ENCODE assay signal across 15 cellular contexts in the genomic region with DNA sequence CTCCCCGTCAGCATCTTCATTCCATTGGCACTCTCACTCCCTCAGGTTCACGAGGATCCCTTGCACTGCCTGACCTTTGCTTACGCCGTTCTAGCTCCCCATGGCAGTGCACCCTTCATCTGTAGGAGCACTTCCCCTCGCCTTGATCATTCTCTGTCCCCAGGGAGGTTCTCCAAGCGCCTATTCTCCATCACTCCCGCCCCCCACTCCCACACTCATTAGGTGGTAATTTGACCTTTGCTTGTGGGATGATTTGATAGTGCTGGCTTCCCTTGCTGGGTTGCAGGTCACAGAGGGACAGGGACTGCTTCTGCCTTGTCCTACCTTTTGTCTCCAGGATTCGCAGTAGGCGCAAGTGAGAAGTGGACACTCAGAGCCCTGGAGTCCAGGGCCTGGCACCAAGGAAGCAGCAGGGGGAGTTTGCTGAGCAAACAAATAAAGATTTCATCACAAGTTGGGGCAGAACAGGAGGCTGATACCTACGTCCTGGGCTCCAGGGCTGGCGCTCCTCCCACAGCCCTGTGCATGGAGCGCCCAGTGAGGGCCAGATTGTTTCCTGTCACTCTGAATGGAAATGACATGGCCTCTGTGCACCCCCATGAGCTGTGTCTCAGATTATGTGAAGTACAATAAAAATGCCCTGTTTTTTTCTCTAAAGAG.
DNase-seq lines count a peak whose midpoint lies in the region; ATAC-seq, FAIRE-seq and TF ChIP-seq lines count a peak whose summit lies in the region.
"Had no signal": no experiment of that assay in that cellular context is flagged by ENCODE, and none has a peak within 500 bp of the region (broad histone marks: within the 10 kb centered on the region; RNA-seq: fewer than 3 reads in every experiment).

No MANE protein-coding gene starts in this region.

- H3K4me1 ChIP-seq in BLaER1 treated with 17β-estradiol and CSF1 and Interleukin-3, amounts not matched to agents 10 nM and 100 nM = peaks cover 27 to 52% (median 33%) of the 10 kb centered on the region in 10 experiments
- peaks cover 26% of the 10 kb centered on the region for H3K4me1 ChIP-seq in HepG2 (ENCODE audit: insufficient read depth, low read length)
- H3K4me1 ChIP-seq: psoas muscle had no signal

- H3K4me3 Mint-ChIP-seq in T-cell = peak overlapping the region in 1 of 3 donors; percentile 23
- H3K4me3 Mint-ChIP-seq: B cell had no signal

- CTCF ChIA-PET in T-cell (lab: Charles Lee) = no interaction called here
- CTCF ChIA-PET in HepG2 (lab: Yijun Ruan, JAX; ENCODE audit: low intra/inter-chr PET ratio, low total read pairs) = no interaction called here

- peaks cover 38 to 52% (median 44%) of the 10 kb centered on the region in 3 donors for H3K4me1 Mint-ChIP-seq in T-cell
- H3K4me1 Mint-ChIP-seq: B cell had no signal

- intact Hi-C loops in HepG2 (cut with micrococcal nuclease; ENCODE audit: unreplicated experiment) = no loop called here

- no peak overlapping the region for H2AFZ ChIP-seq in HepG2 (ENCODE audit: low read length)

- in situ Hi-C loops in HepG2 (cut with HindIII; ENCODE audit: extremely low pct_ligation_motif_present, low pct_unique_long_range_greater_than_20kb) = no loop called here

- no peak for TF ChIP-seq POLR2A in HepG2 (IDR thresholded peaks at IDR 0.05; ENCODE audit: insufficient read depth in 1 of 2, low read depth in 2 of 2, low read length in 2 of 2)

- peak; percentile 62 for FAIRE-seq in HepG2 (lab: Jason Lieb, UNC)
- FAIRE-seq in RCC 7860 (lab: Jason Lieb, UNC) = no peak

- peak overlapping the region in 1 of 2 donors; percentile 61 for H3K27ac Mint-ChIP-seq in T-cell
- H3K27ac Mint-ChIP-seq: B cell had no signal

- ATAC-seq in T-cell (replicated peaks in 1 of 4) (peak; percentile 28 to 61 (median 54)), HepG2 (peak; percentile 82), HG02973 (IDR thresholded peaks at IDR 0.05; ENCODE audit: unreplicated experiment) (no peak)
- ATAC-seq: HCT116, heart left ventricle, psoas muscle had no signal

- no peaks in the 10 kb centered on the region; a peak in 1 of 22 replicates for H4K20me1 ChIP-seq in BLaER1 treated with 17β-estradiol and CSF1 and Interleukin-3, amounts not matched to agents 10 nM and 100 nM
- H4K20me1 ChIP-seq in HepG2 (ENCODE audit: insufficient read depth, low read length) = no peaks in the 10 kb centered on the region

- H3K36me3 Mint-ChIP-seq in T-cell = no peaks in the 10 kb centered on the region

- 31% methylated on average over 9 of the region's 12 CpGs for WGBS in HepG2 (ENCODE audit: low lambda C conversion rate)

- no peaks in the 10 kb centered on the region for H3K79me2 ChIP-seq in HepG2 (ENCODE audit: insufficient read depth, low read length)

- BruUV-seq in HepG2 (replicated peaks; lab: Mats Ljungman, UMichigan) = no TSS peak

- H3K36me3 ChIP-seq in BLaER1 treated with 17β-estradiol and CSF1 and Interleukin-3, amounts not matched to agents 10 nM and 100 nM = no peaks in the 10 kb centered on the region
- H3K36me3 ChIP-seq in HepG2 (replicated peaks in 1 of 2; ENCODE audit: control insufficient read depth in 1 of 2, insufficient read depth in 2 of 2, low read length in 2 of 2) = no peaks in the 10 kb centered on the region
- H3K36me3 ChIP-seq in H7 (replicated peaks; ENCODE audit: control insufficient read depth, insufficient read depth, low read length) = no peaks in the 10 kb centered on the region
- H3K36me3 ChIP-seq: heart left ventricle had no signal

- no peak for TF ChIP-seq RAD21 in HepG2 (CRISPR knock-in tag; IDR thresholded peaks at IDR 0.05)

- TF ChIP-seq EP300 in HepG2 (IDR thresholded peaks at IDR 0.05; ENCODE audit: low read depth in 2 of 2, low read length in 2 of 2) (no peak), HepG2 (CRISPR knock-in tag; IDR thresholded peaks at IDR 0.05; ENCODE audit: borderline replicate concordance) (no peak)

- peak; percentile 20 for TF ChIP-seq CTCF in HepG2 (CRISPR knock-in tag; IDR thresholded peaks at IDR 0.05)

- no peaks in the 10 kb centered on the region for H3K27me3 ChIP-seq in BLaER1 treated with 17β-estradiol and CSF1 and Interleukin-3, amounts not matched to agents 10 nM and 100 nM
- H3K27me3 ChIP-seq in HepG2 (ENCODE audit: control insufficient read depth in 1 of 2, insufficient read depth in 2 of 2, low read length in 2 of 2) (peaks cover 3 to 39% of the 10 kb centered on the region in 2 experiments; a peak in 3 of 5 replicates), H7 (ENCODE audit: control insufficient read depth, insufficient read depth, low read length) (no peaks in the 10 kb centered on the region; the same call in 1 of the 2 replicates)

- no peaks in the 10 kb centered on the region for H3K9me3 ChIP-seq in BLaER1 treated with 17β-estradiol and CSF1 and Interleukin-3, amounts not matched to agents 10 nM and 100 nM (replicated peaks in 1 of 11)
- H3K9me3 ChIP-seq in HepG2 (ENCODE audit: low read length) = no peaks in the 10 kb centered on the region
- H3K9me3 ChIP-seq: heart left ventricle, psoas muscle had no signal

- H3K27ac ChIP-seq in BLaER1 treated with 17β-estradiol and CSF1 and Interleukin-3, amounts not matched to agents 10 nM and 100 nM = no peak overlapping the region
- H3K27ac ChIP-seq in HepG2 (ENCODE audit: extremely low read length, insufficient read depth, low read length) = no peak overlapping the region
- H3K27ac ChIP-seq: heart left ventricle, psoas muscle had no signal

- no peaks in the 10 kb centered on the region for H3K27me3 Mint-ChIP-seq in T-cell
- H3K27me3 Mint-ChIP-seq: B cell had no signal

- POLR2A ChIA-PET in T-cell (lab: Charles Lee) (interaction anchor here (0.6 to 0.9 kb wide), 2 partner anchors 10 to 44 kb away, joined by 4 to 6 read pairs; no protein-coding TSS in a partner anchor), HepG2 (lab: Yijun Ruan, JAX) (no interaction called here)

- H3K9ac ChIP-seq in BLaER1 treated with 17β-estradiol and CSF1 and Interleukin-3, amounts not matched to agents 10 nM and 100 nM = no peak overlapping the region; a peak in 1 of 22 replicates
- no peak overlapping the region for H3K9ac ChIP-seq in HepG2 (ENCODE audit: insufficient read depth, low read depth, low read length)

- H3K4me2 ChIP-seq in BLaER1 treated with 17β-estradiol and CSF1 and Interleukin-3, amounts not matched to agents 10 nM and 100 nM = peak overlapping the region; percentile 43 to 70 (median 61)
- H3K4me2 ChIP-seq in HepG2 (ENCODE audit: low read depth, low read length) = no peak overlapping the region

- no peaks in the 10 kb centered on the region for H3K9me3 Mint-ChIP-seq in T-cell

- H3K4me3 ChIP-seq in BLaER1 treated with 17β-estradiol and CSF1 and Interleukin-3, amounts not matched to agents 10 nM and 100 nM = no peak overlapping the region
- H3K4me3 ChIP-seq in HepG2 (replicated peaks in 1 of 3; ENCODE audit: insufficient read depth in 1 of 3, low read depth in 2 of 3, low read length in 3 of 3) (no peak overlapping the region), H7 (ENCODE audit: insufficient read depth, low read depth, low read length) (no peak overlapping the region)
- H3K4me3 ChIP-seq: heart left ventricle, psoas muscle had no signal

- DNase-seq in DMS153 treated with DMSO at 0.1 percent for 48 hours (lab: John Stamatoyannopoulos, UW; ENCODE audit: unreplicated experiment) (peak; percentile 48), T-cell (no peak), HepG2 (ENCODE audit: low spot score) (peak; percentile 63), RCC 7860 (ENCODE audit: low spot score) (no peak), NCI-H69 (lab: John Stamatoyannopoulos, UW) (no peak), H7 (no peak)
- DNase-seq: aorta; heart left ventricle; NCI-H2081; psoas muscle; stimulated activated CD4-positive, alpha-beta T cell treated with anti-CD3 and anti-CD28 coated beads, Interleukin-15, amount 100 ng/mL, for 24 hours had no signal

TF ChIP-seq in HepG2, 621 proteins besides CTCF, POLR2A, EP300 and RAD21 (continues in another document):
- TF ChIP-seq, protein P1, sequence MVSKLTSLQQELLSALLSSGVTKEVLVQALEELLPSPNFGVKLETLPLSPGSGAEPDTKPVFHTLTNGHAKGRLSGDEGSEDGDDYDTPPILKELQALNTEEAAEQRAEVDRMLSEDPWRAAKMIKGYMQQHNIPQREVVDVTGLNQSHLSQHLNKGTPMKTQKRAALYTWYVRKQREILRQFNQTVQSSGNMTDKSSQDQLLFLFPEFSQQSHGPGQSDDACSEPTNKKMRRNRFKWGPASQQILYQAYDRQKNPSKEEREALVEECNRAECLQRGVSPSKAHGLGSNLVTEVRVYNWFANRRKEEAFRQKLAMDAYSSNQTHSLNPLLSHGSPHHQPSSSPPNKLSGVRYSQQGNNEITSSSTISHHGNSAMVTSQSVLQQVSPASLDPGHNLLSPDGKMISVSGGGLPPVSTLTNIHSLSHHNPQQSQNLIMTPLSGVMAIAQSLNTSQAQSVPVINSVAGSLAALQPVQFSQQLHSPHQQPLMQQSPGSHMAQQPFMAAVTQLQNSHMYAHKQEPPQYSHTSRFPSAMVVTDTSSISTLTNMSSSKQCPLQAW (CRISPR knock-in tag; IDR thresholded peaks at IDR 0.05) = no peak
- TF ChIP-seq ZNF616 (CRISPR knock-in tag; IDR thresholded peaks at IDR 0.05; ENCODE audit: low read depth) = no peak
- TF ChIP-seq FOXA1 (IDR thresholded peaks at IDR 0.05) = no peak
- peak; percentile 37; the same call in 1 of the 2 replicates for TF ChIP-seq FOXA1 (CRISPR knock-in tag; IDR thresholded peaks at IDR 0.05)
- TF ChIP-seq FOXA3 (CRISPR knock-in tag; IDR thresholded peaks at IDR 0.05) = peak; percentile 49
- peak; percentile 28; the same call in 1 of the 2 replicates for TF ChIP-seq RXRA (CRISPR knock-in tag; IDR thresholded peaks at IDR 0.05)
- TF ChIP-seq NKX3-1 (CRISPR knock-in tag; IDR thresholded peaks at IDR 0.05) = no peak
- no peak for TF ChIP-seq ISL2 (CRISPR knock-in tag; IDR thresholded peaks at IDR 0.05)
- TF ChIP-seq SRF (IDR thresholded peaks at IDR 0.05; ENCODE audit: low read depth, low read length) = no peak
- no peak for TF ChIP-seq POLR2G (IDR thresholded peaks at IDR 0.05; ENCODE audit: low read depth, low read length)
- TF ChIP-seq STAG1 (CRISPR knock-in tag; IDR thresholded peaks at IDR 0.05) = no peak
- TF ChIP-seq ZNF20 (CRISPR knock-in tag; IDR thresholded peaks at IDR 0.05) = no peak
- TF ChIP-seq MAFK (conservative IDR thresholded peaks at IDR 0.05 in 1 of 2, IDR thresholded peaks at IDR 0.05 in 1 of 2; ENCODE audit: low read length in 2 of 2) = peak; percentile 21 to 31; a peak in 1 of 4 replicates
- no peak for TF ChIP-seq ZNF282 (IDR thresholded peaks at IDR 0.05; ENCODE audit: partially characterized antibody)
- TF ChIP-seq MTA3 (CRISPR knock-in tag; IDR thresholded peaks at IDR 0.05) = no peak
- peak; percentile 53; the same call in 1 of the 2 replicates for TF ChIP-seq GATAD2A (CRISPR knock-in tag; IDR thresholded peaks at IDR 0.05)

Comparison
In these comparisons a context has a peak if more than half of its experiments do, and no peak if none do; other contexts are left out.
1. DNase-seq: peak in DMS153 treated with DMSO at 0.1 percent for 48 hours (single experiment) and HepG2 (single experiment); none in T-cell (0 of 34), RCC 7860 (single experiment), NCI-H69 (single experiment) and H7 (single experiment).